1 cellular context compared by ENCODE assay signal in genomic region chr16:84383106-84383505, GRCh38.
TF ChIP-seq lines count a peak whose summit lies in the region.

No MANE protein-coding gene starts in this region.

TF ChIP-seq in IMR-90, 13 proteins besides CTCF, POLR2A, EP300 and RAD21:
- TF ChIP-seq USF2 (IDR thresholded peaks at IDR 0.05; ENCODE audit: low read depth, low read length) (no peak), RFX5 (IDR thresholded peaks at IDR 0.05; ENCODE audit: low read depth, low read length) (no peak), CEBPB (IDR thresholded peaks at IDR 0.05; ENCODE audit: low read depth, low read length) (no peak), MAFK (IDR thresholded peaks at IDR 0.05; ENCODE audit: low read depth, low read length) (no peak), RCOR1 (IDR thresholded peaks at IDR 0.05; ENCODE audit: insufficient replicate concordance, low read length) (no peak), MAZ (IDR thresholded peaks at IDR 0.05; ENCODE audit: borderline replicate concordance, low read depth, low read length) (no peak), SMC3 (IDR thresholded peaks at IDR 0.05; ENCODE audit: low read depth, low read length) (no peak), NFE2L2 (IDR thresholded peaks at IDR 0.05; ENCODE audit: low read depth, low read length) (no peak)
